In genomic region chr17:72205801-72206200, GRCh38 we compare ENCODE assay signal across 22 cellular contexts.
"Had no signal": no experiment of that assay in that cellular context is flagged by ENCODE, and none has a peak within 500 bp of the region (broad histone marks: within the 10 kb centered on the region; RNA-seq: fewer than 3 reads in every experiment).

No MANE protein-coding gene starts in this region.

- H3K27ac ChIP-seq: coronary artery, esophagus squamous epithelium, heart right ventricle, left lung, lower lobe of right lung, parathyroid adenoma, sigmoid colon, stomach, thyroid gland had no signal

- H3K27ac Mint-ChIP-seq: memory B cell; naive B cell; progenitor cell of endocrine pancreas; stimulated activated effector memory CD8-positive, alpha-beta T cell treated with anti-CD3 and anti-CD28 coated beads, Interleukin-12 subunit alpha, Interleukin-12 subunit beta, amount 100 ng/mL, for 72 hours had no signal

- H3K9ac ChIP-seq: parathyroid adenoma had no signal

- H3K4me3 Mint-ChIP-seq: memory B cell; naive B cell; nephron; stimulated activated effector memory CD8-positive, alpha-beta T cell treated with anti-CD3 and anti-CD28 coated beads, Interleukin-12 subunit alpha, Interleukin-12 subunit beta, amount 100 ng/mL, for 72 hours had no signal

- DNase-seq: dermis blood vessel endothelial cell; effector memory CD4-positive, alpha-beta T cell; erythroblast; esophagus squamous epithelium; foreskin melanocyte; heart right ventricle; left lung; lower lobe of right lung; naive B cell; sigmoid colon; stimulated activated CD4-positive, alpha-beta T cell treated with anti-CD3 and anti-CD28 coated beads, Interleukin-2, amount 100 ng/mL, for 24 hours; stimulated activated CD4-positive, alpha-beta T cell treated with anti-CD3 and anti-CD28 coated beads, Interleukin-4, amount 100 ng/mL, for 24 hours; stimulated activated naive CD4-positive, alpha-beta T cell treated with Interleukin-2 at 50 U/mL for 16 hours; stomach; thyroid gland; trophoblast cell had no signal

- H3K4me1 ChIP-seq: esophagus squamous epithelium, left lung, lower lobe of right lung, parathyroid adenoma, sigmoid colon, stomach, thyroid gland had no signal

- H3K79me2 ChIP-seq: parathyroid adenoma had no signal

- ATAC-seq: left lung; lower lobe of right lung; stimulated activated effector memory CD8-positive, alpha-beta T cell treated with anti-CD3 and anti-CD28 coated beads, Interleukin-12 subunit alpha, Interleukin-12 subunit beta, amount 100 ng/mL, for 72 hours had no signal

- H3K4me1 Mint-ChIP-seq: memory B cell; naive B cell; stimulated activated effector memory CD8-positive, alpha-beta T cell treated with anti-CD3 and anti-CD28 coated beads, Interleukin-12 subunit alpha, Interleukin-12 subunit beta, amount 100 ng/mL, for 72 hours had no signal

- H3K27me3 ChIP-seq: thyroid gland had no signal

- H3K36me3 ChIP-seq: esophagus squamous epithelium, heart right ventricle, left lung, lower lobe of right lung, sigmoid colon, stomach, thyroid gland had no signal

- H3K4me3 ChIP-seq: coronary artery, esophagus squamous epithelium, heart right ventricle, left lung, lower lobe of right lung, sigmoid colon, stomach, thyroid gland had no signal

- H3K36me3 Mint-ChIP-seq: memory B cell; naive B cell; stimulated activated effector memory CD8-positive, alpha-beta T cell treated with anti-CD3 and anti-CD28 coated beads, Interleukin-12 subunit alpha, Interleukin-12 subunit beta, amount 100 ng/mL, for 72 hours had no signal

- H2AFZ ChIP-seq: parathyroid adenoma had no signal

- H3K9me3 ChIP-seq: esophagus squamous epithelium, heart right ventricle, left lung, lower lobe of right lung, sigmoid colon, stomach, thyroid gland had no signal
